In the genomic region with DNA sequence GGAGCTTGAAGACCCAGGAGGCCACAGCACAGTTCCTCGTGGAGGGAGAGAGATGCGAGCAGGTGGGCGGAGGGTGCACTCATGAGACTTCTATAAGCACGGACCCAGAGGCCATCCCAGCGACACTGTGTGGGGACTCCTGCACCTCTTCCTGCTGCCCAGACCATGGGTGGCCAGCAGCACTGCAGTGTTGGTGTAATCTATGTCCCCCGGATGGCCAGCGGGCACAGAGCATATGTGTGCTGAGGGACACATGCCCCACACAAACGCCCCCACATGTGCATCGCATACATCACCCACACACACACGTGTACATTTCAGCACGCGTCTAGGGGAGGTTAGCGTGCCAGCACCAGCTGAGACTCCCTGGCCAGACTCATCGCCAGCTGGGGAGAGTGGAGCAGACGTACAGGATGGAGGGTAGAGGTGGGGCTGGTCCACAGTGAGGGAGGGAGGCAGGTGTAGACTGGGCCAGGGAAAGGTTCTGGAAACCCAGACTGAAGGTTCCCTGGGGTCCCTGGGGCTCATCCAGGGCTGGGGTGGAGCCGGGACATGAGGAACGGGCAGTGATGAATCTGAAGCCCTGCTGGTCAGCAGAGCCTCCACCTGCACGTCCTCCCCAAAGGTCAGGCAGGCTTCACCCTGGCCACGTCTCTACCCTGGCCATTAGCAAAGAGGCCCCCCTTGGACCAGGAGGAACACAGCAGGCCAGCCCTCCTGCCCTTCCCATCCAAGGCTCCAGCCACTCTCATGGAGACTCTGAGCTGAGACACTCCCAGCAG, we compare ENCODE assay signal across 28 cellular contexts. TPM values are rescaled to one million over a fixed set of nuclear protein-coding genes. Genes with fewer than 3 reads are reported as not detected.
DNase-seq lines count a peak whose midpoint lies in the region; ATAC-seq and TF ChIP-seq lines count a peak whose summit lies in the region.
"Had no signal": no experiment of that assay in that cellular context is flagged by ENCODE, and none has a peak within 500 bp of the region (broad histone marks: within the 10 kb centered on the region; RNA-seq: fewer than 3 reads in every experiment).

No MANE protein-coding gene starts in this region.

- no peak overlapping the region for H2AFZ ChIP-seq in H9 (ENCODE audit: low read length)

- no peak for DNase-seq in H9
- DNase-seq in right lobe of liver, result peak; percentile 14 to 39 (median 28)
- DNase-seq in posterior vena cava (ENCODE audit: low spot score), result peak; percentile 76
- DNase-seq in medulla oblongata (ENCODE audit: extremely low spot score), result no peak
- no peak for DNase-seq in stimulated activated naive CD4-positive, alpha-beta T cell (lab: John Stamatoyannopoulos, UW)
- DNase-seq in activated T-cell treated with anti-CD3 and anti-CD28 coated beads, Interleukin-2, amount 50 U/mL, for 72 hours, result no peak
- DNase-seq: activated CD4-positive, alpha-beta T cell treated with anti-CD3 and anti-CD28 coated beads, Interleukin-2, amount 50 U/mL, for 48 hours; activated CD8-positive, alpha-beta memory T cell treated with anti-CD3 and anti-CD28 coated beads, Interleukin-2, amount 50 U/mL, for 48 hours; C1 segment of cervical spinal cord; cerebellar nuclear complex; DMS79; GDM1; mammary epithelial cell; NCI-H2081; NCI-H2227 treated with DMSO at 0.1 percent for 48 hours; stimulated activated naive CD4-positive, alpha-beta T cell treated with Interleukin-2 at 50 U/mL for 16 hours; T-cell; testis had no signal

- peaks cover 0 to 5% (median 0%) of the 10 kb centered on the region in 3 experiments; a peak in 1 of 7 replicates for H3K36me3 Mint-ChIP-seq in H9 (ENCODE audit: insufficient read depth in 1 of 3, low read depth in 3 of 3)
- H3K36me3 Mint-ChIP-seq in brain, result peaks cover 8% of the 10 kb centered on the region
- no peaks in the 10 kb centered on the region for H3K36me3 Mint-ChIP-seq in activated T-cell treated with anti-CD3 and anti-CD28 coated beads, Interleukin-2, amount 50 U/mL, for 72 hours (ENCODE audit: insufficient read depth in 2 of 2)
- H3K36me3 Mint-ChIP-seq: T-cell had no signal

- H3K4me3 ChIP-seq in right lobe of liver, result no peak overlapping the region
- H3K4me3 ChIP-seq: Peyer's patch, SJCRH30, testis, uterus had no signal

- H4K5ac ChIP-seq in H9 (ENCODE audit: insufficient read length, low read depth, low read length), result no peak overlapping the region

- no peak overlapping the region for H4K91ac ChIP-seq in H9 (ENCODE audit: insufficient read length, low read depth, low read length)

- no peaks in the 10 kb centered on the region for H3K79me2 ChIP-seq in H9 (ENCODE audit: insufficient read depth, low read length)

- peaks cover 2% of the 10 kb centered on the region for H3K23me2 ChIP-seq in H9 (ENCODE audit: insufficient read length, low read depth, low read length, poor library complexity, severe bottlenecking)

- no peaks in the 10 kb centered on the region for H3K79me1 ChIP-seq in H9 (ENCODE audit: insufficient read depth, low read depth, low read length, poor library complexity, severe bottlenecking)

- no peaks in the 10 kb centered on the region for H4K20me1 ChIP-seq in H9 (ENCODE audit: control insufficient read depth, insufficient read depth, insufficient read length)

- H3K4ac ChIP-seq in H9 (ENCODE audit: low read depth, low read length), result no peak overlapping the region; the same call in 1 of the 2 replicates

- H3K27ac Mint-ChIP-seq in H9 (0 out of 7 replicates have a peak overlapping the region, but pooled peaks of 1 of the 3 experiments have one; percentile 27), brain (peak overlapping the region in 3 of 5 experiments; percentile 94 to 98 (median 95))
- H3K27ac Mint-ChIP-seq in activated T-cell treated with anti-CD3 and anti-CD28 coated beads, Interleukin-2, amount 50 U/mL, for 72 hours, result no peak overlapping the region
- H3K27ac Mint-ChIP-seq: T-cell had no signal

- no peak overlapping the region for H2BK20ac ChIP-seq in H9 (ENCODE audit: low read depth, low read length, poor library complexity, severe bottlenecking)

- no peaks in the 10 kb centered on the region for H3K9me3 ChIP-seq in H9 (ENCODE audit: control insufficient read depth, low read depth, low read length)
- no peaks in the 10 kb centered on the region for H3K9me3 ChIP-seq in right lobe of liver
- H3K9me3 ChIP-seq: Caco-2, Peyer's patch, SJCRH30, testis, uterus had no signal

- no peak overlapping the region for H2AK5ac ChIP-seq in H9 (ENCODE audit: insufficient read length, low read length)

- H2BK15ac ChIP-seq in H9 (ENCODE audit: low read depth, low read length), result no peak overlapping the region

- H3K27me3 Mint-ChIP-seq in H9 (ENCODE audit: low read depth) (no peaks in the 10 kb centered on the region; the same call in 1 of the 2 replicates), brain (no peaks in the 10 kb centered on the region)
- peaks cover 4% of the 10 kb centered on the region for H3K27me3 Mint-ChIP-seq in activated T-cell treated with anti-CD3 and anti-CD28 coated beads, Interleukin-2, amount 50 U/mL, for 72 hours (ENCODE audit: low read depth)

- no peak overlapping the region for H3K9ac ChIP-seq in H9 (ENCODE audit: extremely low read depth, insufficient read length, low read length)

- no CpG with 5 or more reads among the region's 19 CpGs for WGBS in H9 (ENCODE audit: extremely low coverage, insufficient read length, low lambda C conversion rate)
- WGBS in right lobe of liver (ENCODE audit: insufficient coverage, low coverage, low lambda C conversion rate, missing lambda C conversion rate), result 40% methylated on average over 3 of the region's 19 CpGs

- no peak overlapping the region for H2BK120ac ChIP-seq in H9 (ENCODE audit: low read depth, low read length, poor library complexity, severe bottlenecking)

- TF ChIP-seq POLR2A in right lobe of liver (IDR thresholded peaks at IDR 0.05), result no peak

- H3K18ac ChIP-seq in H9 (ENCODE audit: insufficient read length, low read depth, low read length), result no peak overlapping the region

- no peak for ATAC-seq in right lobe of liver
- no peak for ATAC-seq in GM18511 (IDR thresholded peaks at IDR 0.05; ENCODE audit: unreplicated experiment)
- ATAC-seq in activated T-cell treated with anti-CD3 and anti-CD28 coated beads, Interleukin-2, amount 50 U/mL, for 72 hours (replicated peaks in 1 of 2), result no peak
- ATAC-seq: activated CD4-positive, CD25-positive, alpha-beta regulatory T cell treated with anti-CD3 and anti-CD28 coated beads, Interleukin-2, amount 50 U/mL, for 24 hours; HCT116; T-cell had no signal

- H3K4me1 Mint-ChIP-seq in H9 (peaks cover 2 to 26% of the 10 kb centered on the region in 2 experiments; a peak in 3 of 4 replicates), brain (peaks cover 68% of the 10 kb centered on the region)
- no peaks in the 10 kb centered on the region for H3K4me1 Mint-ChIP-seq in activated T-cell treated with anti-CD3 and anti-CD28 coated beads, Interleukin-2, amount 50 U/mL, for 72 hours (ENCODE audit: low read depth)
- H3K4me1 Mint-ChIP-seq: T-cell had no signal

- intact Hi-C loops in right lobe of liver (cut with DNase I) (no loop called here), posterior vena cava (cut with DNase I) (no loop called here)

- H2BK12ac ChIP-seq in H9 (ENCODE audit: insufficient read length, low read depth, low read length), result no peak overlapping the region

- H3K36me3 ChIP-seq in right lobe of liver, result no peaks in the 10 kb centered on the region
- H3K36me3 ChIP-seq: Peyer's patch, SJCRH30, uterus had no signal

- no peak overlapping the region for H3T11ph ChIP-seq in H9 (ENCODE audit: low read length)

- no peak overlapping the region for H2BK5ac ChIP-seq in H9 (ENCODE audit: insufficient read length, low read length)

- H3K4me2 ChIP-seq in H9 (ENCODE audit: insufficient read depth, insufficient read length, low read length), result no peak overlapping the region

- TF ChIP-seq CTCF in H9 (conservative IDR thresholded peaks at IDR 0.05) (no peak), brain (conservative IDR thresholded peaks at IDR 0.05) (no peak), right lobe of liver (IDR thresholded peaks at IDR 0.05) (no peak)

- no peaks in the 10 kb centered on the region for H3K4me1 ChIP-seq in H9 (ENCODE audit: insufficient read depth, low read length)
- H3K4me1 ChIP-seq in right lobe of liver, result no peaks in the 10 kb centered on the region
- H3K4me1 ChIP-seq: Caco-2, Peyer's patch, SJCRH30 had no signal

- H3K27ac ChIP-seq in H9 (ENCODE audit: insufficient read length, low read depth, low read length) (no peak overlapping the region), right lobe of liver (no peak overlapping the region)
- H3K27ac ChIP-seq: dorsolateral prefrontal cortex, Peyer's patch, SJCRH30, testis had no signal

- H3K56ac ChIP-seq in H9 (ENCODE audit: insufficient read length, low read depth, low read length), result no peak overlapping the region

- no peaks in the 10 kb centered on the region for H3K27me3 ChIP-seq in H9 (ENCODE audit: insufficient read depth, low read length)
- H3K27me3 ChIP-seq in right lobe of liver, result no peaks in the 10 kb centered on the region
- H3K27me3 ChIP-seq: dorsolateral prefrontal cortex, Peyer's patch, SJCRH30, testis, uterus had no signal

- H4K8ac ChIP-seq in H9 (replicated peaks; ENCODE audit: insufficient read length, low read depth, low read length), result no peak overlapping the region

- H3K14ac ChIP-seq in H9 (ENCODE audit: insufficient read depth, low read length), result peak overlapping the region; percentile 13; the same call in 1 of the 2 replicates

- H3K4me3 Mint-ChIP-seq in H9 (no peak overlapping the region), brain (peak overlapping the region in 4 of 5 experiments; percentile 47 to 68 (median 56))
- H3K4me3 Mint-ChIP-seq in activated T-cell treated with anti-CD3 and anti-CD28 coated beads, Interleukin-2, amount 50 U/mL, for 72 hours, result no peak overlapping the region
- H3K4me3 Mint-ChIP-seq: T-cell had no signal

- peaks cover 4 to 6% of the 10 kb centered on the region in 2 experiments; a peak in 4 of 5 replicates for H3K9me3 Mint-ChIP-seq in H9
- peaks cover 8 to 17% (median 11%) of the 10 kb centered on the region in 5 experiments for H3K9me3 Mint-ChIP-seq in brain
- no peaks in the 10 kb centered on the region for H3K9me3 Mint-ChIP-seq in activated T-cell treated with anti-CD3 and anti-CD28 coated beads, Interleukin-2, amount 50 U/mL, for 72 hours
- H3K9me3 Mint-ChIP-seq: T-cell had no signal

- no peak overlapping the region for H3K23ac ChIP-seq in H9 (ENCODE audit: insufficient read length, low read depth, low read length)

RNA-seq across cellular contexts. Expression of a gene that starts 27.7 kb away (rescaled TPM):
- total RNA-seq in H9 (2021) (5.4 and 5.9 TPM in 2 replicates), right lobe of liver (10 to 100 TPM in 5 of 6 experiments, 1 to 10 TPM in 1; 6.3 to 18.9 (median 13.5) TPM), posterior vena cava (10 to 100 TPM; 27.1 to 62.0 TPM)
- 2.2 TPM for polyA plus RNA-seq in brain (ENCODE audit: insufficient read depth, low read depth, low replicate concordance)
- not detected for total RNA-seq in activated T-cell treated with anti-CD3 and anti-CD28 coated beads, Interleukin-2, amount 50 U/mL, for 72 hours
- total RNA-seq: SJCRH30 had no signal
- polyA plus RNA-seq: keratinocyte had no signal

Comparison
In these comparisons a context has a peak if more than half of its experiments do, and no peak if none do; other contexts are left out.
1. DNase-seq: peak in right lobe of liver (3 of 3) and posterior vena cava (single experiment); none in H9 (single experiment), medulla oblongata (single experiment), stimulated activated naive CD4-positive, alpha-beta T cell (0 of 6) and activated T-cell treated with anti-CD3 and anti-CD28 coated beads, Interleukin-2, amount 50 U/mL, for 72 hours (0 of 2).
2. H3K4me3 Mint-ChIP-seq: peak in brain (4 of 5); none in H9 (0 of 2) and activated T-cell treated with anti-CD3 and anti-CD28 coated beads, Interleukin-2, amount 50 U/mL, for 72 hours (0 of 2).